ENCODE assay signal across 12 cellular contexts in the genomic region with DNA sequence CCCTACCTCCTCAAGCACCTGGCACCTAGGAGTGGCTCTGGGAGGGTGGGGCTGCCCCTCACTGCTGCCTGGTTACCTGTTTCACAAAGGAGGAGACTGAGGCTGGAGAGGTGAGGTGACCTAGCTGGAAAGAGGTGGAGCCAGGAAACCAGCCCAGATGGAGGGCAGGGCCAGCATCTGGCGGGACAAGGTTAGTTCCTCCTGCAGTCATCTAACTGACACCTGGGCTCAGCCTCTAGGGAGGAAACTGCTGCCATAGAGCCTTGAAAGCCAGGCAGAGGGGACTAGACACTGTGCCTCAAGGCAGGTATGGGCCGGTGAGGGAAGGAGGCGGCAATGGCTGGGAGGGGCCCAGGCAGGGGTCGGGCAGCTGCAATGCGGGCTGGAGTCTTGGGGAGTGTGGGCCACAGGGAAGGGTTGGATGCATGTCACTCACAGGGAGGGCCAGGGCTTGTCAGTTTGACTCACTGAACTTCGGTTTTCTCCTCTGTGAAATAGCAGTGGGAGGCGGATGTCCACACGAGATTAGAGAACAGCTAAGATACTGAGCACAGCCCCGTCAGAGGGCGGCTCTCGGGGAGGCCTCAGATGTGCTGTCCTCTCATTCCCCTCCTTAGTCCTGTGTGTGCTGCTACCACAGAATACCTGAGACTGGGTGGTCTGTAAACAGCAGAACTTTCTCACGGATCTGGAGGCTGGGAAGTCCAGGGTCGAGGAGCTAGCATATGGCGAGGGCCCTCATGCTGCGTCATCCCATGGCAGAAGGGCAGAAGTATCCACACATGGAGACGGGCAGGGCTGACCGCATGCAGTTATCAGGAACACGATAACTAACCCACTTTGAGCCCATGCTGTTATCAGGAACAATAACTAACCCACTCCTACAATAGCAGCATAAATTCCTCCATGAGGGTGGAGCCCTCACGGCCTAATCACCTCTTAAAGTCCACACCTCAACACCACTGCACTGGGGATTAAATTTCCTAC. TPM values are rescaled to one million over a fixed set of nuclear protein-coding genes. Genes with fewer than 3 reads are reported as not detected.
DNase-seq lines count a peak whose midpoint lies in the region; ATAC-seq and TF ChIP-seq lines count a peak whose summit lies in the region.
"Had no signal": no experiment of that assay in that cellular context is flagged by ENCODE, and none has a peak within 500 bp of the region (broad histone marks: within the 10 kb centered on the region; RNA-seq: fewer than 3 reads in every experiment).

No MANE protein-coding gene starts in this region.

- H2BK5ac ChIP-seq in neuronal stem cell (ENCODE audit: low read length), result peak overlapping the region; percentile 2

- H3K36me3 Mint-ChIP-seq in T-helper 2 cell treated with Interferon-gamma antibody and Interleukin-4, amounts not matched to agents 5 μg/mL and 100 μg/mL, for 36 hours (ENCODE audit: low read depth), result no peaks in the 10 kb centered on the region
- no peaks in the 10 kb centered on the region for H3K36me3 Mint-ChIP-seq in activated T-cell treated with anti-CD3 and anti-CD28 coated beads, Interleukin-2, amount 50 U/mL, for 4 hours (ENCODE audit: insufficient read depth)
- H3K36me3 Mint-ChIP-seq: natural killer cell had no signal

- H3K23ac ChIP-seq in neuronal stem cell (ENCODE audit: low read depth, low read length, poor library complexity), result peak overlapping the region; percentile 83

- intact Hi-C loops in aorta (cut with DNase I), result no loop called here

- H3K4me2 ChIP-seq in neuronal stem cell (ENCODE audit: insufficient read depth, low read length, poor library complexity, severe bottlenecking), result no peak overlapping the region

- no peak overlapping the region for H2AFZ ChIP-seq in neuronal stem cell (ENCODE audit: low read length)

- H3K79me1 ChIP-seq in neuronal stem cell (ENCODE audit: low read depth, low read length), result peaks cover 11% of the 10 kb centered on the region

- H3K27ac ChIP-seq in neuronal stem cell (replicated peaks; ENCODE audit: low read length) (no peak overlapping the region), aorta (ENCODE audit: low read depth in 1 of 2, low read length in 2 of 2) (no peak overlapping the region)

- H3K14ac ChIP-seq in neuronal stem cell (ENCODE audit: low read length), result no peak overlapping the region

- no peaks in the 10 kb centered on the region for H3K27me3 Mint-ChIP-seq in T-helper 2 cell treated with Interferon-gamma antibody and Interleukin-4, amounts not matched to agents 5 μg/mL and 100 μg/mL, for 36 hours (ENCODE audit: low read depth)
- H3K27me3 Mint-ChIP-seq in activated T-cell treated with anti-CD3 and anti-CD28 coated beads, Interleukin-2, amount 50 U/mL, for 4 hours (ENCODE audit: low read depth), result peaks cover 4% of the 10 kb centered on the region
- H3K27me3 Mint-ChIP-seq: stimulated activated naive CD8-positive, alpha-beta T cell treated with anti-CD3 and anti-CD28 coated beads, Interleukin-15, Interleukin-2, amounts not matched to agents 100 ng/mL and 50 ng/mL, for 24 hours had no signal

- H3K4me3 ChIP-seq in choroid plexus epithelial cell (ENCODE audit: low read depth, low read length) (no peak overlapping the region), neuronal stem cell (ENCODE audit: low read length in 2 of 2) (no peak overlapping the region), aorta (ENCODE audit: low read length in 2 of 2) (no peak overlapping the region)

- no peak overlapping the region for H2BK12ac ChIP-seq in neuronal stem cell (ENCODE audit: low read length)

- H3K36me3 ChIP-seq in neuronal stem cell (replicated peaks in 1 of 2; ENCODE audit: control insufficient read depth in 2 of 2, insufficient read depth in 2 of 2, low read length in 2 of 2), result peaks cover 0 to 13% of the 10 kb centered on the region in 2 donors
- no peaks in the 10 kb centered on the region for H3K36me3 ChIP-seq in aorta (ENCODE audit: control insufficient read depth in 1 of 2, insufficient read depth in 2 of 2, low read length in 1 of 2)

- no peaks in the 10 kb centered on the region for H3K9me3 ChIP-seq in neuronal stem cell (replicated peaks in 1 of 2; ENCODE audit: control insufficient read depth in 2 of 2, insufficient read depth in 1 of 2, low read depth in 1 of 2, low read length in 2 of 2)
- H3K9me3 ChIP-seq in aorta (ENCODE audit: control insufficient read depth, low read length), result no peaks in the 10 kb centered on the region

- no peak overlapping the region for H3K4ac ChIP-seq in neuronal stem cell (ENCODE audit: low read length)

- peak overlapping the region; percentile 11 for H3K18ac ChIP-seq in neuronal stem cell (ENCODE audit: low read length)

- DNase-seq in DMS79 (lab: John Stamatoyannopoulos, UW), result peak; percentile 56
- peak; percentile 61 for DNase-seq in NCI-H187 treated with DMSO at 0.1 percent for 48 hours (lab: John Stamatoyannopoulos, UW)
- peak; percentile 73 for DNase-seq in choroid plexus epithelial cell (ENCODE audit: low read depth)
- DNase-seq in neuronal stem cell (ENCODE audit: low spot score), result no peak
- no peak for DNase-seq in SIG-M5 treated with dmso at 0.1 percent for 504 hours (lab: John Stamatoyannopoulos, UW; ENCODE audit: unreplicated experiment)
- DNase-seq in T-helper 2 cell treated with Interferon-gamma antibody and Interleukin-4, amounts not matched to agents 5 μg/mL and 100 μg/mL, for 36 hours (ENCODE audit: low spot score), result no peak
- DNase-seq in aorta, result no peak
- no peak for DNase-seq in activated T-cell treated with anti-CD3 and anti-CD28 coated beads, Interleukin-2, amount 50 U/mL, for 4 hours
- DNase-seq: HCEC 1CT, natural killer cell, NCI-H1436 treated with DMSO at 0.1 percent for 48 hours had no signal

- no peak for TF ChIP-seq CTCF in choroid plexus epithelial cell (conservative IDR thresholded peaks at IDR 0.05; ENCODE audit: low read depth, low read length)

- H3K27ac Mint-ChIP-seq in T-helper 2 cell treated with Interferon-gamma antibody and Interleukin-4, amounts not matched to agents 5 μg/mL and 100 μg/mL, for 36 hours, result no peak overlapping the region
- H3K27ac Mint-ChIP-seq: stimulated activated naive CD8-positive, alpha-beta T cell treated with anti-CD3 and anti-CD28 coated beads, Interleukin-15, Interleukin-2, amounts not matched to agents 100 ng/mL and 50 ng/mL, for 24 hours had no signal

- H3K4me3 Mint-ChIP-seq in T-helper 2 cell treated with Interferon-gamma antibody and Interleukin-4, amounts not matched to agents 5 μg/mL and 100 μg/mL, for 36 hours, result no peak overlapping the region
- H3K4me3 Mint-ChIP-seq in activated T-cell treated with anti-CD3 and anti-CD28 coated beads, Interleukin-2, amount 50 U/mL, for 4 hours, result no peak overlapping the region
- H3K4me3 Mint-ChIP-seq: natural killer cell; stimulated activated naive CD8-positive, alpha-beta T cell treated with anti-CD3 and anti-CD28 coated beads, Interleukin-15, Interleukin-2, amounts not matched to agents 100 ng/mL and 50 ng/mL, for 24 hours had no signal

- H2AK5ac ChIP-seq in neuronal stem cell (ENCODE audit: low read depth, low read length), result peak overlapping the region; percentile 16

- H3K4me1 Mint-ChIP-seq in T-helper 2 cell treated with Interferon-gamma antibody and Interleukin-4, amounts not matched to agents 5 μg/mL and 100 μg/mL, for 36 hours (ENCODE audit: low read depth), result peaks cover 17% of the 10 kb centered on the region
- peaks cover 19% of the 10 kb centered on the region for H3K4me1 Mint-ChIP-seq in activated T-cell treated with anti-CD3 and anti-CD28 coated beads, Interleukin-2, amount 50 U/mL, for 4 hours (ENCODE audit: low read depth)

- no peak for ATAC-seq in aorta (ENCODE audit: low FRiP score)
- ATAC-seq in activated T-cell treated with anti-CD3 and anti-CD28 coated beads, Interleukin-2, amount 50 U/mL, for 4 hours, result no peak

- H3K27me3 ChIP-seq in neuronal stem cell (ENCODE audit: control insufficient read depth in 3 of 3, insufficient read depth in 3 of 3, low read depth in 1 of 3, low read length in 3 of 3) (no peaks in the 10 kb centered on the region), aorta (ENCODE audit: control insufficient read depth in 1 of 2, insufficient read depth in 2 of 2, low read length in 1 of 2) (no peaks in the 10 kb centered on the region)

- no peak overlapping the region for H2BK15ac ChIP-seq in neuronal stem cell (ENCODE audit: low read length)

- peak overlapping the region; percentile 66 for H4K8ac ChIP-seq in neuronal stem cell (ENCODE audit: low read depth, low read length)

- no CpG with 5 or more reads among the region's 19 CpGs for WGBS in neuronal stem cell (ENCODE audit: extremely low coverage in 2 of 2, insufficient read length in 2 of 2, insufficient replicate concordance in 1 of 2), 2 donors
- WGBS in aorta, 2 donors, result 88 to 90% methylated on average over 19 of the region's 19 CpGs

- H3K9ac ChIP-seq in neuronal stem cell (ENCODE audit: low read depth, low read length, poor library complexity), result peak overlapping the region; percentile 82

- H3K9me3 Mint-ChIP-seq in T-helper 2 cell treated with Interferon-gamma antibody and Interleukin-4, amounts not matched to agents 5 μg/mL and 100 μg/mL, for 36 hours, result no peaks in the 10 kb centered on the region
- H3K9me3 Mint-ChIP-seq in activated T-cell treated with anti-CD3 and anti-CD28 coated beads, Interleukin-2, amount 50 U/mL, for 4 hours, result no peaks in the 10 kb centered on the region
- H3K9me3 Mint-ChIP-seq: natural killer cell; stimulated activated naive CD8-positive, alpha-beta T cell treated with anti-CD3 and anti-CD28 coated beads, Interleukin-15, Interleukin-2, amounts not matched to agents 100 ng/mL and 50 ng/mL, for 24 hours had no signal

- peaks cover 54 to 57% of the 10 kb centered on the region in 2 donors for H3K4me1 ChIP-seq in neuronal stem cell (ENCODE audit: control insufficient read depth in 2 of 2, insufficient read depth in 1 of 2, low read depth in 1 of 2, low read length in 2 of 2)
- no peaks in the 10 kb centered on the region for H3K4me1 ChIP-seq in aorta (ENCODE audit: control insufficient read depth in 1 of 2, insufficient read depth in 2 of 2, low read length in 2 of 2)

- no peak overlapping the region for H2BK120ac ChIP-seq in neuronal stem cell (ENCODE audit: low read depth, low read length)

- H4K91ac ChIP-seq in neuronal stem cell (ENCODE audit: low read depth, low read length, poor library complexity), result no peak overlapping the region

RNA-seq across cellular contexts. Expression of a gene that starts 16.1 kb away (rescaled TPM):
- polyA plus RNA-seq in neuronal stem cell (2013, experiment 1 of 2), result 13.5 TPM
- 13.6 TPM for polyA plus RNA-seq in neuronal stem cell (2013, experiment 2 of 2)
- 10 to 100 TPM in 1 of 2 donors, 1 to 10 TPM in 1; 2.5 to 11.0 TPM for total RNA-seq in aorta
- 1 to 10 TPM in 1 of 2 donors, under 1 TPM in 1; 0.26 to 1.1 TPM for polyA plus RNA-seq in aorta
- under 1 TPM; 0.30 to 0.90 (median 0.40) TPM for total RNA-seq in activated T-cell treated with anti-CD3 and anti-CD28 coated beads, Interleukin-2, amount 50 U/mL, for 4 hours

RNA-seq across cellular contexts. Expression of a gene that starts 29.2 kb away (rescaled TPM):
- 27.3 TPM for polyA plus RNA-seq in neuronal stem cell (2013, experiment 1 of 2)
- polyA plus RNA-seq in neuronal stem cell (2013, experiment 2 of 2), result 27.0 TPM
- total RNA-seq in aorta, result 10 to 100 TPM; 15.5 to 20.1 TPM
- 1 to 10 TPM; 8.0 to 8.3 TPM for polyA plus RNA-seq in aorta
- 10 to 100 TPM; 69.9 to 76.6 (median 70.7) TPM for total RNA-seq in activated T-cell treated with anti-CD3 and anti-CD28 coated beads, Interleukin-2, amount 50 U/mL, for 4 hours

RNA-seq across cellular contexts. Expression of a gene that starts 47.5 kb away (rescaled TPM):
- polyA plus RNA-seq in neuronal stem cell (2013, experiment 1 of 2), result 261 TPM
- 254 TPM for polyA plus RNA-seq in neuronal stem cell (2013, experiment 2 of 2)
- total RNA-seq in aorta, result 100 to 1,000 TPM; 305 to 381 TPM
- 100 to 1,000 TPM; 515 to 759 TPM for polyA plus RNA-seq in aorta
- total RNA-seq in activated T-cell treated with anti-CD3 and anti-CD28 coated beads, Interleukin-2, amount 50 U/mL, for 4 hours, result 100 to 1,000 TPM; 611 to 673 (median 650) TPM

RNA-seq across cellular contexts. Expression of a gene that starts 59.7 kb away (rescaled TPM):
- polyA plus RNA-seq in neuronal stem cell (2013, experiment 1 of 2), result 48.7 TPM
- 48.2 TPM for polyA plus RNA-seq in neuronal stem cell (2013, experiment 2 of 2)
- total RNA-seq in aorta, result 10 to 100 TPM; 50.4 to 51.8 TPM
- 100 to 1,000 TPM; 159 to 160 TPM for polyA plus RNA-seq in aorta
- 100 to 1,000 TPM; 198 to 208 (median 201) TPM for total RNA-seq in activated T-cell treated with anti-CD3 and anti-CD28 coated beads, Interleukin-2, amount 50 U/mL, for 4 hours

Comparison
In these comparisons a context has a peak if more than half of its experiments do, and no peak if none do; other contexts are left out.
1. DNase-seq: peak in DMS79 (single experiment), NCI-H187 treated with DMSO at 0.1 percent for 48 hours (single experiment) and choroid plexus epithelial cell (single experiment); none in neuronal stem cell (single experiment), SIG-M5 treated with dmso at 0.1 percent for 504 hours (single experiment), T-helper 2 cell treated with Interferon-gamma antibody and Interleukin-4, amounts not matched to agents 5 μg/mL and 100 μg/mL, for 36 hours (single experiment), aorta (0 of 2) and activated T-cell treated with anti-CD3 and anti-CD28 coated beads, Interleukin-2, amount 50 U/mL, for 4 hours (single experiment).